Comparison of ENCODE assay signal across 1 cellular context in the genomic region with DNA sequence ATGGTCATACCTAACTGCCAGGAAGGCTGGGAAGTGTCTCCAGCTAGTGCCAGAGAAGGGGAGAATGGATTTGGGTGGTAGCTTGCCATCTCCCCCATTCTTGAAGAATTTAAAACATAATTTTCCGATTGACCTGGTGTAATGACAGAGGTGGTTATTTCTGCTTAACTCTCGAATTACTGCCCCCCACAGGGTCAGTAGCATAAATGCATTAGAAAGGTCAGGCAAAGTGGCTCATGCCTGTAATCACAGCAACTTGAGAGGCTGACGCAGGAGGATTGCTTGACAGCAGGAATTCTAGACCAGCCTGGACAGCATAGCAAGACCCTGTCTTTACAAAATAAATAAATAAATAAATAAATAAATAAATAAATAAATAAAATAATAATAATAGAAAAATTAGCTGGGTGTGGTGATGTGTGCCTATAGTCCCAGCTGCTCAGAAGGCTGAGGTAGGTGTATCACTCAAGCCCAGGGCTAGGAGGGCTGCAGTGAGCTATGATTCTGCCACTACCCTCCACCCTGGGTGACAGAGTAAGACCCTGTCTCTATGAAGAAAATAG.
TF ChIP-seq lines count a peak whose summit lies in the region.

No MANE protein-coding gene starts in this region.

TF ChIP-seq in HEK293, 187 proteins besides CTCF, POLR2A, EP300 and RAD21 (continued from another document):
- TF ChIP-seq, protein P1, sequence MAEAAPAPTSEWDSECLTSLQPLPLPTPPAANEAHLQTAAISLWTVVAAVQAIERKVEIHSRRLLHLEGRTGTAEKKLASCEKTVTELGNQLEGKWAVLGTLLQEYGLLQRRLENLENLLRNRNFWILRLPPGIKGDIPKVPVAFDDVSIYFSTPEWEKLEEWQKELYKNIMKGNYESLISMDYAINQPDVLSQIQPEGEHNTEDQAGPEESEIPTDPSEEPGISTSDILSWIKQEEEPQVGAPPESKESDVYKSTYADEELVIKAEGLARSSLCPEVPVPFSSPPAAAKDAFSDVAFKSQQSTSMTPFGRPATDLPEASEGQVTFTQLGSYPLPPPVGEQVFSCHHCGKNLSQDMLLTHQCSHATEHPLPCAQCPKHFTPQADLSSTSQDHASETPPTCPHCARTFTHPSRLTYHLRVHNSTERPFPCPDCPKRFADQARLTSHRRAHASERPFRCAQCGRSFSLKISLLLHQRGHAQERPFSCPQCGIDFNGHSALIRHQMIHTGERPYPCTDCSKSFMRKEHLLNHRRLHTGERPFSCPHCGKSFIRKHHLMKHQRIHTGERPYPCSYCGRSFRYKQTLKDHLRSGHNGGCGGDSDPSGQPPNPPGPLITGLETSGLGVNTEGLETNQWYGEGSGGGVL (tag by site-specific recombination; IDR thresholded peaks at IDR 0.05): no peak
- TF ChIP-seq ZNF302 (tag by site-specific recombination; IDR thresholded peaks at IDR 0.05; ENCODE audit: low read depth) (no peak), ZNF423 (tag by site-specific recombination; IDR thresholded peaks at IDR 0.05) (no peak), ZNF549 (tag by site-specific recombination; IDR thresholded peaks at IDR 0.05) (no peak), ZNF266 (tag by site-specific recombination; IDR thresholded peaks at IDR 0.05; ENCODE audit: low read depth) (peak; percentile 51; the same call in 1 of the 2 replicates), ZNF624 (tag by site-specific recombination; IDR thresholded peaks at IDR 0.05) (no peak), KLF9 (tag by site-specific recombination; IDR thresholded peaks at IDR 0.05; ENCODE audit: low read depth) (no peak), ZNF776 (tag by site-specific recombination; IDR thresholded peaks at IDR 0.05; ENCODE audit: borderline replicate concordance) (no peak), ZNF394 (tag by site-specific recombination; IDR thresholded peaks at IDR 0.05; ENCODE audit: borderline replicate concordance) (peak; percentile 90), ZFHX2 (tag by site-specific recombination; conservative IDR thresholded peaks at IDR 0.05) (no peak), ZNF2 (tag by site-specific recombination; IDR thresholded peaks at IDR 0.05) (no peak), KLF1 (tag by site-specific recombination; IDR thresholded peaks at IDR 0.05) (no peak)
- TF ChIP-seq, protein P2, sequence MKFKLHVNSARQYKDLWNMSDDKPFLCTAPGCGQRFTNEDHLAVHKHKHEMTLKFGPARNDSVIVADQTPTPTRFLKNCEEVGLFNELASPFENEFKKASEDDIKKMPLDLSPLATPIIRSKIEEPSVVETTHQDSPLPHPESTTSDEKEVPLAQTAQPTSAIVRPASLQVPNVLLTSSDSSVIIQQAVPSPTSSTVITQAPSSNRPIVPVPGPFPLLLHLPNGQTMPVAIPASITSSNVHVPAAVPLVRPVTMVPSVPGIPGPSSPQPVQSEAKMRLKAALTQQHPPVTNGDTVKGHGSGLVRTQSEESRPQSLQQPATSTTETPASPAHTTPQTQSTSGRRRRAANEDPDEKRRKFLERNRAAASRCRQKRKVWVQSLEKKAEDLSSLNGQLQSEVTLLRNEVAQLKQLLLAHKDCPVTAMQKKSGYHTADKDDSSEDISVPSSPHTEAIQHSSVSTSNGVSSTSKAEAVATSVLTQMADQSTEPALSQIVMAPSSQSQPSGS (tag by site-specific recombination; IDR thresholded peaks at IDR 0.05; ENCODE audit: low read depth): no peak
- TF ChIP-seq, protein P3, sequence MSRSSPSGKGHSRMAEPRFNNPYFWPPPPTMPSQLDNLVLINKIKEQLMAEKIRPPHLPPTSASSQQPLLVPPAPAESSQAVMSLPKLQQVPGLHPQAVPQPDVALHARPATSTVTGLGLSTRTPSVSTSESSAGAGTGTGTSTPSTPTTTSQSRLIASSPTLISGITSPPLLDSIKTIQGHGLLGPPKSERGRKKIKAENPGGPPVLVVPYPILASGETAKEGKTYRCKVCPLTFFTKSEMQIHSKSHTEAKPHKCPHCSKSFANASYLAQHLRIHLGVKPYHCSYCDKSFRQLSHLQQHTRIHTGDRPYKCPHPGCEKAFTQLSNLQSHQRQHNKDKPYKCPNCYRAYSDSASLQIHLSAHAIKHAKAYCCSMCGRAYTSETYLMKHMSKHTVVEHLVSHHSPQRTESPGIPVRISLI (tag by site-specific recombination; IDR thresholded peaks at IDR 0.05): no peak
- TF ChIP-seq, protein P4, sequence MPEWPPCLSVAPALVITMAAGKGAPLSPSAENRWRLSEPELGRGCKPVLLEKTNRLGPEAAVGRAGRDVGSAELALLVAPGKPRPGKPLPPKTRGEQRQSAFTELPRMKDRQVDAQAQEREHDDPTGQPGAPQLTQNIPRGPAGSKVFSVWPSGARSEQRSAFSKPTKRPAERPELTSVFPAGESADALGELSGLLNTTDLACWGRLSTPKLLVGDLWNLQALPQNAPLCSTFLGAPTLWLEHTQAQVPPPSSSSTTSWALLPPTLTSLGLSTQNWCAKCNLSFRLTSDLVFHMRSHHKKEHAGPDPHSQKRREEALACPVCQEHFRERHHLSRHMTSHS (tag by site-specific recombination; IDR thresholded peaks at IDR 0.05): no peak
TF ChIP-seq in HEK293: peak in this region for 25.
